12 cellular contexts compared by ENCODE assay signal in genomic region chr2:122531803-122532344, GRCh38.
DNase-seq lines count a peak whose midpoint lies in the region; ATAC-seq and TF ChIP-seq lines count a peak whose summit lies in the region.
"Had no signal": no experiment of that assay in that cellular context is flagged by ENCODE, and none has a peak within 500 bp of the region (broad histone marks: within the 10 kb centered on the region; RNA-seq: fewer than 3 reads in every experiment).

No MANE protein-coding gene starts in this region.

- H3K36me3 ChIP-seq in CD8-positive, alpha-beta memory T cell (ENCODE audit: insufficient read depth, low read length) = no peaks in the 10 kb centered on the region
- H3K36me3 ChIP-seq: spleen had no signal

- H3K27me3 Mint-ChIP-seq in CD14-positive monocyte (ENCODE audit: low read depth in 3 of 3) = peaks cover 0 to 1% (median 0%) of the 10 kb centered on the region in 3 donors
- H3K27me3 Mint-ChIP-seq in WTC11 (ENCODE audit: low read depth) = no peaks in the 10 kb centered on the region; the same call in 1 of the 2 replicates
- no peaks in the 10 kb centered on the region for H3K27me3 Mint-ChIP-seq in CD8-positive, alpha-beta memory T cell

- DNase-seq in CD14-positive monocyte (ENCODE audit: low spot score) = no peak
- DNase-seq in GM13976 (ENCODE audit: low spot score) = no peak
- DNase-seq in WTC11 (ENCODE audit: low spot score) = peak; percentile 92
- DNase-seq in islet precursor cell = peak; percentile 81
- no peak for DNase-seq in CD8-positive, alpha-beta memory T cell
- DNase-seq: anterior cingulate cortex, IMR-90, NCI-H187 treated with DMSO at 0.1 percent for 48 hours, spleen had no signal

- intact Hi-C loops in CD14-positive monocyte (cut with micrococcal nuclease) = no loop called here

- POLR2A ChIA-PET in WTC11 (lab: Charles Lee) = interaction anchor here (1.3 kb wide), 1 partner anchor 233 kb away, joined by 3 read pairs; no protein-coding TSS in a partner anchor
- POLR2A ChIA-PET in CD8-positive, alpha-beta memory T cell (lab: Charles Lee) = no interaction called here

- H3K4me3 Mint-ChIP-seq in CD14-positive monocyte (no peak overlapping the region), WTC11 (no peak overlapping the region)
- no peak overlapping the region for H3K4me3 Mint-ChIP-seq in CD8-positive, alpha-beta memory T cell

- peak; percentile 51 for TF ChIP-seq CTCF in CD14-positive monocyte (IDR thresholded peaks at IDR 0.05)
- peak; percentile 11 for TF ChIP-seq CTCF in GM13976 (IDR thresholded peaks at IDR 0.05; ENCODE audit: borderline replicate concordance, control extremely low read depth, extremely low read depth, insufficient read depth, missing control alignments)
- TF ChIP-seq CTCF in WTC11 (IDR thresholded peaks at IDR 0.05) = peak; percentile 96

- H3K4me3 ChIP-seq in CD8-positive, alpha-beta memory T cell (ENCODE audit: low read length) = no peak overlapping the region
- H3K4me3 ChIP-seq: spleen had no signal

- H3K4me1 ChIP-seq in CD8-positive, alpha-beta memory T cell (ENCODE audit: insufficient read depth, low read length) = no peaks in the 10 kb centered on the region
- H3K4me1 ChIP-seq: spleen had no signal

- peaks cover 0 to 4% (median 2%) of the 10 kb centered on the region in 7 donors for H3K9me3 Mint-ChIP-seq in CD14-positive monocyte
- no peaks in the 10 kb centered on the region for H3K9me3 Mint-ChIP-seq in WTC11
- peaks cover 0 to 19% (median 4%) of the 10 kb centered on the region in 5 donors for H3K9me3 Mint-ChIP-seq in CD8-positive, alpha-beta memory T cell

- no peaks in the 10 kb centered on the region for H3K9me3 ChIP-seq in CD8-positive, alpha-beta memory T cell (ENCODE audit: low read length)
- H3K9me3 ChIP-seq: spleen had no signal

- in situ Hi-C loops in GM13976 (cut with MboI; ENCODE audit: low sequenced_read_pairs, unreplicated experiment) = no loop called here

- H3K36me3 Mint-ChIP-seq in CD14-positive monocyte (no peaks in the 10 kb centered on the region), WTC11 (no peaks in the 10 kb centered on the region)
- no peaks in the 10 kb centered on the region for H3K36me3 Mint-ChIP-seq in CD8-positive, alpha-beta memory T cell

- CTCF ChIA-PET in WTC11 (lab: Charles Lee) = interaction anchor here (0.6 to 2.3 kb wide), 34 partner anchors 10 to 604 kb away, joined by 3 to 33 read pairs (median 4); no protein-coding TSS in a partner anchor
- CTCF ChIA-PET in CD8-positive, alpha-beta memory T cell (lab: Charles Lee) = no interaction called here

- H3K4me1 Mint-ChIP-seq in CD14-positive monocyte = peaks cover 15% of the 10 kb centered on the region
- H3K4me1 Mint-ChIP-seq in WTC11 = peaks cover 14% of the 10 kb centered on the region
- no peaks in the 10 kb centered on the region for H3K4me1 Mint-ChIP-seq in CD8-positive, alpha-beta memory T cell

- no peak overlapping the region for H3K27ac Mint-ChIP-seq in CD14-positive monocyte
- H3K27ac Mint-ChIP-seq in WTC11 = no peak overlapping the region
- H3K27ac Mint-ChIP-seq in CD8-positive, alpha-beta memory T cell = no peak overlapping the region

- H3K27ac ChIP-seq in CD8-positive, alpha-beta memory T cell (ENCODE audit: low read depth, low read length) = no peak overlapping the region
- H3K27ac ChIP-seq: spleen had no signal

- ATAC-seq in WTC11 = peak; percentile 100
- no peak for ATAC-seq in GM18498 (IDR thresholded peaks at IDR 0.05; ENCODE audit: unreplicated experiment)
- no peak for ATAC-seq in GM21528 (IDR thresholded peaks at IDR 0.05; ENCODE audit: low FRiP score, unreplicated experiment)
- no peak for ATAC-seq in esophagus mucosa

- H3K27me3 ChIP-seq in CD8-positive, alpha-beta memory T cell (ENCODE audit: insufficient read depth, low read length, poor library complexity, severe bottlenecking) = no peaks in the 10 kb centered on the region
- H3K27me3 ChIP-seq: spleen had no signal

TF ChIP-seq in WTC11, 78 proteins besides CTCF, POLR2A, EP300 and RAD21:
- no peak for TF ChIP-seq ZMAT4 (CRISPR knock-in tag; IDR thresholded peaks at IDR 0.05)
- TF ChIP-seq TEAD4 (CRISPR knock-in tag; IDR thresholded peaks at IDR 0.05) = no peak
- TF ChIP-seq USF2 (CRISPR knock-in tag; IDR thresholded peaks at IDR 0.05) = peak; percentile 54
- TF ChIP-seq ZBTB21 (CRISPR knock-in tag; IDR thresholded peaks at IDR 0.05; ENCODE audit: borderline replicate concordance) = 0 out of 2 replicates have a peak, but pooled peaks have one; percentile 38
- peak; percentile 8; the same call in 1 of the 2 replicates for TF ChIP-seq SP1 (CRISPR knock-in tag; conservative IDR thresholded peaks at IDR 0.05)
- 0 out of 2 replicates have a peak, but pooled peaks have one; percentile 24 for TF ChIP-seq HMGXB4 (CRISPR knock-in tag; IDR thresholded peaks at IDR 0.05)
- peak; percentile 73; the same call in 1 of the 2 replicates for TF ChIP-seq ZNF121 (CRISPR knock-in tag; IDR thresholded peaks at IDR 0.05)
TF ChIP-seq in WTC11: peak in this region for 5.

Comparison
In these comparisons a context has a peak if more than half of its experiments do, and no peak if none do; other contexts are left out.
1. DNase-seq: peak in WTC11 (single experiment) and islet precursor cell (single experiment); none in CD14-positive monocyte (single experiment), GM13976 (single experiment) and CD8-positive, alpha-beta memory T cell (0 of 5).
2. CTCF ChIP-seq: peak in every context shown above with its lines; median percentile 96 in WTC11; 51 in CD14-positive monocyte; 11 in GM13976.